ENCODE assay signal across 28 cellular contexts in the genomic region with DNA sequence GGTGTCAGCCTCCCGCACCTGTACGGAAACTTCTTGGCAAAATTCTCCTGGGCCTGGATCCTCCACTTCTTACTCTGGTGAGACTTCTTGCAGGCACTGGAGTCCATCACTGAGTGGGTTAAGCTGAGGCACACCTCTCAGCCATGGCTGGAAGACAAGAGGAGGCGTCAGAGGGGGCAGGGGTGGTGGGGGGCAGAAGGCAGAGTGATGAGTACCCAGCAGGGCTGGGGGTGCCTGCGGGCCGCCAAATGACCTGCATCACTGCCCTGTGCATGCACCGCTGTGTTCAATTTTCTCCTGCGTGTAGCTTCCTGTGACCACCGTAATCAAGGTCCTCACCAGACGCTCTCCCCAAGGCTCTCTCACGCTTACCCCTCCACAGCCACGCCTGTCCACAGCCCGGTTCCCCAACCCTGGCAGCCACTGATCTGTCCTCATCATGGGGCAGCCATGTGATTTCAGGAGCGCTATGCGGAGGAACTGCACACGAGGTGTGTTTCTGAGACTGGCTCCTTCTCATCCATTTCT. TPM values are rescaled to one million over a fixed set of nuclear protein-coding genes. Genes with fewer than 3 reads are reported as not detected.
A peak's percentile ranks its signal among the peaks of the same experiment; 100 is the strongest.
DNase-seq lines count a peak whose midpoint lies in the region; ATAC-seq, FAIRE-seq and TF ChIP-seq lines count a peak whose summit lies in the region.
"Had no signal": no experiment of that assay in that cellular context is flagged by ENCODE, and none has a peak within 500 bp of the region (broad histone marks: within the 10 kb centered on the region; RNA-seq: fewer than 3 reads in every experiment).

No MANE protein-coding gene starts in this region.

- H2BK12ac ChIP-seq in H1 (ENCODE audit: low read depth, low read length) = no peak overlapping the region
- peak overlapping the region; percentile 6 for H2BK12ac ChIP-seq in neuronal stem cell (ENCODE audit: low read length)

- POLR2A ChIA-PET in HepG2 (lab: Yijun Ruan, JAX) = interaction anchor here (1.3 to 1.5 kb wide), 2 partner anchors 28 to 30 kb away, joined by 3 read pairs; no protein-coding TSS in a partner anchor
- POLR2A ChIA-PET in H1 (lab: Charles Lee; ENCODE audit: partially characterized antibody) = interaction anchor here (1.9 kb wide), 1 partner anchor 10 kb away, joined by 5 read pairs; no protein-coding TSS in a partner anchor

- H2AFZ ChIP-seq in HepG2 (ENCODE audit: low read length) (no peak overlapping the region), H1 (ENCODE audit: low read length) (no peak overlapping the region), neuronal stem cell (ENCODE audit: low read length) (no peak overlapping the region)

- H2BK20ac ChIP-seq in H1 (ENCODE audit: low read length) = no peak overlapping the region

- H3K4me1 ChIP-seq in right lobe of liver (no peaks in the 10 kb centered on the region), HepG2 (ENCODE audit: insufficient read depth, low read length) (peaks cover 8% of the 10 kb centered on the region; the same call in 1 of the 2 replicates), H1 (replicated peaks in 1 of 4; ENCODE audit: control insufficient read depth in 3 of 4, insufficient read depth in 4 of 4, low read length in 3 of 4) (peaks cover 0 to 19% (median 10%) of the 10 kb centered on the region in 4 experiments; a peak in 6 of 7 replicates), neuronal stem cell (ENCODE audit: control insufficient read depth in 2 of 2, insufficient read depth in 1 of 2, low read depth in 1 of 2, low read length in 2 of 2) (peaks cover 12 to 24% of the 10 kb centered on the region in 2 donors), uterus (no peaks in the 10 kb centered on the region)

- H3K18ac ChIP-seq in H1 (ENCODE audit: extremely low read depth, low read length) (no peak overlapping the region), neuronal stem cell (ENCODE audit: low read length) (peak overlapping the region; percentile 55)

- H4K8ac ChIP-seq in H1 (ENCODE audit: extremely low read depth, insufficient read depth, low read length) (peak overlapping the region; percentile 57; the same call in 1 of the 2 replicates), neuronal stem cell (ENCODE audit: low read depth, low read length) (no peak overlapping the region)

- TF ChIP-seq POLR2A in right lobe of liver (IDR thresholded peaks at IDR 0.05) = no peak
- TF ChIP-seq POLR2A in HepG2 (IDR thresholded peaks at IDR 0.05; ENCODE audit: insufficient read depth in 1 of 2, low read depth in 2 of 2, low read length in 2 of 2) = no peak
- TF ChIP-seq POLR2A in H1 (IDR thresholded peaks at IDR 0.05; ENCODE audit: control extremely low read depth in 1 of 2, low read depth in 2 of 2, low read length in 2 of 2) = no peak
- no peak for TF ChIP-seq POLR2A in uterus (IDR thresholded peaks at IDR 0.05)

- H3K23ac ChIP-seq in H1 (ENCODE audit: insufficient read length) (no peak overlapping the region), neuronal stem cell (ENCODE audit: low read depth, low read length, poor library complexity) (peak overlapping the region; percentile 29)

- no peak overlapping the region for H3K14ac ChIP-seq in H1 (ENCODE audit: insufficient read length)
- peak overlapping the region; percentile 67 for H3K14ac ChIP-seq in neuronal stem cell (ENCODE audit: low read length)

- H3K27me3 ChIP-seq in right lobe of liver (no peaks in the 10 kb centered on the region), HepG2 (ENCODE audit: control insufficient read depth in 1 of 2, insufficient read depth in 2 of 2, low read length in 2 of 2) (peaks cover 7 to 39% of the 10 kb centered on the region in 2 experiments; a peak in 3 of 5 replicates), H1 (replicated peaks in 1 of 4; ENCODE audit: control insufficient read depth in 3 of 4, extremely low read depth in 1 of 4, insufficient read depth in 3 of 4, low read length in 3 of 4) (no peaks in the 10 kb centered on the region), neuronal stem cell (ENCODE audit: control insufficient read depth in 3 of 3, insufficient read depth in 3 of 3, low read depth in 1 of 3, low read length in 3 of 3) (peaks cover 0 to 7% (median 0%) of the 10 kb centered on the region in 3 experiments), uterus (no peaks in the 10 kb centered on the region)

- in situ Hi-C loops in HepG2 (cut with HindIII; ENCODE audit: extremely low pct_ligation_motif_present, low pct_unique_long_range_greater_than_20kb) = no loop called here

- TF ChIP-seq RAD21 in HepG2 (CRISPR knock-in tag; IDR thresholded peaks at IDR 0.05) = no peak
- TF ChIP-seq RAD21 in H1 (IDR thresholded peaks at IDR 0.05 in 1 of 2, conservative IDR thresholded peaks at IDR 0.05 in 1 of 2; ENCODE audit: low read depth in 2 of 2, low read length in 2 of 2) = no peak

- CTCF ChIA-PET in HepG2 (lab: Yijun Ruan, JAX; ENCODE audit: low intra/inter-chr PET ratio, low total read pairs) = no interaction called here
- CTCF ChIA-PET in H1 (lab: Charles Lee; ENCODE audit: partially characterized antibody) = interaction anchor here (0.6 to 2.9 kb wide), 6 partner anchors 10 to 990 kb away, joined by 3 to 12 read pairs (median 4); a partner anchor contains a TSS

- FAIRE-seq in HepG2 (lab: Jason Lieb, UNC) = no peak
- no peak for FAIRE-seq in H1 (lab: Jason Lieb, UNC)
- FAIRE-seq: astrocyte, endometrium, HTR-8/SVneo, islet of Langerhans, small intestine had no signal

- no peak overlapping the region for H4K5ac ChIP-seq in H1 (ENCODE audit: insufficient read length, low read depth, low read length)

- H3K79me2 ChIP-seq in HepG2 (ENCODE audit: insufficient read depth, low read length) = no peaks in the 10 kb centered on the region
- no peaks in the 10 kb centered on the region for H3K79me2 ChIP-seq in H1 (ENCODE audit: control insufficient read depth in 1 of 2, insufficient read depth in 2 of 2, low read length in 2 of 2)

- H3K4me3 ChIP-seq in right lobe of liver (no peak overlapping the region), HepG2 (replicated peaks in 1 of 3; ENCODE audit: insufficient read depth in 1 of 3, low read depth in 2 of 3, low read length in 3 of 3) (no peak overlapping the region), H1 (ENCODE audit: extremely low read depth in 1 of 4, insufficient read depth in 2 of 4, low read depth in 3 of 4, low read length in 4 of 4) (no peak overlapping the region), neuronal stem cell (ENCODE audit: low read length in 2 of 2) (no peak overlapping the region), uterus (no peak overlapping the region)
- H3K4me3 ChIP-seq: heart right ventricle had no signal

- no peaks in the 10 kb centered on the region for H4K20me1 ChIP-seq in HepG2 (ENCODE audit: insufficient read depth, low read length)
- H4K20me1 ChIP-seq in H1 (replicated peaks in 1 of 2; ENCODE audit: control insufficient read depth in 1 of 2, insufficient read depth in 2 of 2, low read length in 2 of 2) = peaks cover 0 to 5% of the 10 kb centered on the region in 2 experiments

- intact Hi-C loops in right lobe of liver (cut with DNase I) (no loop called here), HepG2 (cut with micrococcal nuclease; ENCODE audit: unreplicated experiment) (loop anchor here (10.0 kb wide), 2 partner anchors 59 to 921 kb away; no protein-coding TSS in a partner anchor), uterus (cut with DNase I; ENCODE audit: low total_unique reads) (no loop called here)

- peak in 2 of 3 donors; percentile 13 to 41 for DNase-seq in right lobe of liver
- no peak for DNase-seq in HepG2 (ENCODE audit: low spot score)
- no peak for DNase-seq in H1 (ENCODE audit: low read depth in 1 of 2, low spot score in 2 of 2)
- no peak for DNase-seq in neuronal stem cell (ENCODE audit: low spot score)
- peak; percentile 3 to 7 for DNase-seq in uterus
- no peak for DNase-seq in hypothalamus (lab: John Stamatoyannopoulos, UW)
- DNase-seq in NCI-H2029 (lab: John Stamatoyannopoulos, UW) = no peak
- DNase-seq: activated CD4-positive, CD25-positive, alpha-beta regulatory T cell treated with anti-CD3 and anti-CD28 coated beads, Interleukin-2, amount 50 U/mL, for 72 hours; activated naive CD4-positive, alpha-beta T cell treated with anti-CD3 and anti-CD28 coated beads, Interleukin-2, amount 10 ng/mL, durations not matched to agents 7 days and 5 days; CD4-positive, alpha-beta memory T cell; heart right ventricle; Kasumi-1; mammary epithelial cell; naive B cell; NCI-H1048; NK-92 treated with Interleukin-12 subunit alpha and Interleukin-12 subunit beta, amount 100 ng/mL, for 24 hours; RPMI8226; small intestine; stimulated activated CD4-positive, alpha-beta T cell treated with anti-CD3 and anti-CD28 coated beads, Interleukin-4, amount 100 ng/mL, for 4 hours had no signal

- no peak overlapping the region for H3K56ac ChIP-seq in H1 (replicated peaks; ENCODE audit: insufficient read length, low read depth, low read length)

- H3K4me2 ChIP-seq in HepG2 (ENCODE audit: low read depth, low read length) (no peak overlapping the region), H1 (ENCODE audit: insufficient read depth in 1 of 2, low read depth in 2 of 2, low read length in 2 of 2) (no peak overlapping the region), neuronal stem cell (ENCODE audit: insufficient read depth, low read length, poor library complexity, severe bottlenecking) (no peak overlapping the region)

- no TSS peak for BruUV-seq in HepG2 (replicated peaks; lab: Mats Ljungman, UMichigan)

- ATAC-seq in right lobe of liver (no peak), HepG2 (no peak), GM21723 (IDR thresholded peaks at IDR 0.05; ENCODE audit: unreplicated experiment) (no peak)

- no peaks in the 10 kb centered on the region for H3K9me3 ChIP-seq in right lobe of liver
- no peaks in the 10 kb centered on the region for H3K9me3 ChIP-seq in HepG2 (ENCODE audit: low read length)
- no peaks in the 10 kb centered on the region for H3K9me3 ChIP-seq in H1 (ENCODE audit: insufficient read depth in 2 of 2, low read depth in 1 of 2, low read length in 1 of 2)
- no peaks in the 10 kb centered on the region for H3K9me3 ChIP-seq in neuronal stem cell (replicated peaks in 1 of 2; ENCODE audit: control insufficient read depth in 2 of 2, insufficient read depth in 1 of 2, low read depth in 1 of 2, low read length in 2 of 2)
- no peaks in the 10 kb centered on the region for H3K9me3 ChIP-seq in uterus
- H3K9me3 ChIP-seq: heart right ventricle had no signal

- H4K91ac ChIP-seq in H1 (replicated peaks; ENCODE audit: insufficient read length, low read length) (no peak overlapping the region), neuronal stem cell (ENCODE audit: low read depth, low read length, poor library complexity) (no peak overlapping the region)

- H3K27ac ChIP-seq in right lobe of liver = no peak overlapping the region
- H3K27ac ChIP-seq in HepG2 (ENCODE audit: extremely low read length, insufficient read depth, low read length) = no peak overlapping the region
- H3K27ac ChIP-seq in H1 (ENCODE audit: low read depth, low read length) = no peak overlapping the region
- H3K27ac ChIP-seq in neuronal stem cell (replicated peaks; ENCODE audit: low read length) = no peak overlapping the region
- no peak overlapping the region for H3K27ac ChIP-seq in uterus
- H3K27ac ChIP-seq: heart right ventricle had no signal

- no peak for TF ChIP-seq CTCF in right lobe of liver (IDR thresholded peaks at IDR 0.05)
- TF ChIP-seq CTCF in HepG2 (CRISPR knock-in tag; IDR thresholded peaks at IDR 0.05) = no peak
- no peak for TF ChIP-seq CTCF in H1 (IDR thresholded peaks at IDR 0.05; ENCODE audit: control extremely low read depth in 1 of 3, insufficient read depth in 1 of 3, low read depth in 1 of 3, low read length in 3 of 3)
- no peak for TF ChIP-seq CTCF in uterus (IDR thresholded peaks at IDR 0.05)

- no peak overlapping the region for H2BK5ac ChIP-seq in H1 (ENCODE audit: low read depth, low read length)
- no peak overlapping the region for H2BK5ac ChIP-seq in neuronal stem cell (ENCODE audit: low read length)

- no peaks in the 10 kb centered on the region for H3K36me3 ChIP-seq in right lobe of liver
- no peaks in the 10 kb centered on the region for H3K36me3 ChIP-seq in HepG2 (replicated peaks in 1 of 2; ENCODE audit: control insufficient read depth in 1 of 2, insufficient read depth in 2 of 2, low read length in 2 of 2)
- H3K36me3 ChIP-seq in H1 (ENCODE audit: control insufficient read depth in 2 of 4, insufficient read depth in 4 of 4, low read length in 3 of 4) = no peaks in the 10 kb centered on the region; a peak in 1 of 8 replicates
- no peaks in the 10 kb centered on the region for H3K36me3 ChIP-seq in neuronal stem cell (replicated peaks in 1 of 2; ENCODE audit: control insufficient read depth in 2 of 2, insufficient read depth in 2 of 2, low read length in 2 of 2)
- H3K36me3 ChIP-seq in uterus = no peaks in the 10 kb centered on the region
- H3K36me3 ChIP-seq: heart right ventricle had no signal

- H2BK120ac ChIP-seq in H1 (replicated peaks; ENCODE audit: low read depth, low read length) (no peak overlapping the region), neuronal stem cell (ENCODE audit: low read depth, low read length) (no peak overlapping the region)

- peaks cover 7% of the 10 kb centered on the region; the same call in 1 of the 2 replicates for H3K23me2 ChIP-seq in H1 (ENCODE audit: low read depth, low read length)

- 71% methylated on average over 3 of the region's 15 CpGs for WGBS in right lobe of liver (ENCODE audit: insufficient coverage, low coverage, low lambda C conversion rate, missing lambda C conversion rate)
- WGBS in HepG2 (ENCODE audit: low lambda C conversion rate) = 48% methylated on average over 10 of the region's 15 CpGs
- WGBS in H1 (ENCODE audit: extremely low coverage in 1 of 2, insufficient coverage in 1 of 2, insufficient read length in 1 of 2, insufficient replicate concordance in 2 of 2, low coverage in 1 of 2, low lambda C conversion rate in 2 of 2, missing lambda C conversion rate in 1 of 2), 2 experiments = 98% methylated on average over 13 of the region's 15 CpGs; no CpG with 5 or more reads in 1 of the 2 experiments
- WGBS in neuronal stem cell (ENCODE audit: extremely low coverage in 2 of 2, insufficient read length in 2 of 2, insufficient replicate concordance in 1 of 2), 2 donors = no CpG with 5 or more reads among the region's 15 CpGs

- H2AK5ac ChIP-seq in H1 (ENCODE audit: low read depth, low read length) = no peak overlapping the region
- H2AK5ac ChIP-seq in neuronal stem cell (ENCODE audit: low read depth, low read length) = peak overlapping the region; percentile 61

- H3K9ac ChIP-seq in HepG2 (ENCODE audit: insufficient read depth, low read depth, low read length) (no peak overlapping the region), H1 (replicated peaks in 1 of 4; ENCODE audit: extremely low read depth in 1 of 4, low read depth in 3 of 4, low read length in 3 of 4) (no peak overlapping the region), neuronal stem cell (ENCODE audit: low read depth, low read length, poor library complexity) (no peak overlapping the region)

- TF ChIP-seq EP300 in HepG2 (IDR thresholded peaks at IDR 0.05; ENCODE audit: low read depth in 2 of 2, low read length in 2 of 2) (no peak), HepG2 (CRISPR knock-in tag; IDR thresholded peaks at IDR 0.05; ENCODE audit: borderline replicate concordance) (no peak), H1 (IDR thresholded peaks at IDR 0.05; ENCODE audit: borderline replicate concordance in 1 of 2, low read depth in 2 of 2, low read length in 2 of 2) (no peak)

- H2BK15ac ChIP-seq in H1 (ENCODE audit: low read length) = no peak overlapping the region; the same call in 1 of the 2 replicates
- H2BK15ac ChIP-seq in neuronal stem cell (ENCODE audit: low read length) = no peak overlapping the region

- H3K4ac ChIP-seq in H1 (replicated peaks; ENCODE audit: insufficient read length, low read depth, low read length) (peak overlapping the region; percentile 20), neuronal stem cell (ENCODE audit: low read length) (no peak overlapping the region)

- H3K79me1 ChIP-seq in H1 (ENCODE audit: low read depth, low read length) (no peaks in the 10 kb centered on the region), neuronal stem cell (ENCODE audit: low read depth, low read length) (peaks cover 5% of the 10 kb centered on the region)

RNA-seq across cellular contexts. Expression of a gene that starts 5.4 kb away (rescaled TPM):
- total RNA-seq in right lobe of liver (not detected), HepG2 (2016; rRNA removed; fragmentation: Illumina TruSeq; extraction: Trizol) (not detected in 2 replicates), uterus (not detected)
- total RNA-seq in HepG2 (2016; cell fraction: cytosol; rRNA removed; fragmentation: Illumina TruSeq; extraction: Trizol; ENCODE audit: low read depth) = not detected in 2 replicates
- not detected in 2 replicates for total RNA-seq in HepG2 (2016; cell fraction: insoluble cytoplasmic fraction; rRNA removed; fragmentation: Illumina TruSeq; extraction: Trizol)
- total RNA-seq in HepG2 (2016; cell fraction: membrane; rRNA removed; fragmentation: Illumina TruSeq; extraction: Trizol) = not detected in 2 replicates
- total RNA-seq in HepG2 (2016; cell fraction: nucleus; rRNA removed; fragmentation: Illumina TruSeq; extraction: Trizol) = not detected in 2 replicates
- polyA plus RNA-seq in HepG2 (2011; rRNA removed) (not detected in 2 replicates), H1 (2011; rRNA removed) (not detected in 2 replicates)
- not detected in 2 replicates for polyA plus RNA-seq in HepG2 (2011; cell fraction: cytosol; rRNA removed)
- polyA plus RNA-seq in HepG2 (2011; cell fraction: nucleus; rRNA removed) = not detected in 2 replicates
- 0.15 and 0.17 TPM in 2 replicates for polyA plus RNA-seq in HepG2 (2012)
- polyA plus RNA-seq in HepG2 (2016; cell fraction: cytosol; fragmentation: Illumina TruSeq; extraction: Trizol; ENCODE audit: low read depth) = not detected in 2 replicates
- polyA plus RNA-seq in HepG2 (2016; cell fraction: insoluble cytoplasmic fraction; fragmentation: Illumina TruSeq; extraction: Trizol; ENCODE audit: low read depth) = not detected in 2 replicates
- polyA plus RNA-seq in HepG2 (2016; cell fraction: membrane; fragmentation: Illumina TruSeq; extraction: Trizol; ENCODE audit: low read depth) = not detected in 2 replicates
- not detected in 2 replicates for polyA plus RNA-seq in HepG2 (2016; cell fraction: nucleus; fragmentation: Illumina TruSeq; extraction: Trizol; ENCODE audit: insufficient read depth, low read depth)
- not detected in 2 replicates for polyA minus RNA-seq in HepG2 (2011; rRNA and poly(A)+ RNA removed; ENCODE audit: low replicate concordance)
- not detected in 2 replicates for polyA minus RNA-seq in HepG2 (2011; cell fraction: cytosol; rRNA and poly(A)+ RNA removed)
- not detected in 2 replicates for polyA minus RNA-seq in HepG2 (2011; cell fraction: nucleus; rRNA and poly(A)+ RNA removed)
- total RNA-seq in H1 (2021; fragmentation: NEBNext Ultra II Directional; extraction: Animal tissue kit (Norgen Biotek cat#: 25700)) = not detected in 2 replicates
- polyA plus RNA-seq in H1 (2011; cell fraction: cytosol; rRNA removed) = not detected
- not detected for polyA plus RNA-seq in H1 (2011; cell fraction: nucleus; rRNA removed)
- not detected in 4 replicates for polyA plus RNA-seq in H1 (2012, experiment 1 of 2)
- not detected for polyA plus RNA-seq in H1 (2012, experiment 2 of 2)
- polyA plus RNA-seq in H1 (2013, experiment 1 of 2) = not detected
- polyA plus RNA-seq in H1 (2013, experiment 2 of 2) = not detected
- not detected in 2 replicates for polyA minus RNA-seq in H1 (2011; rRNA and poly(A)+ RNA removed)
- not detected for polyA minus RNA-seq in H1 (2011; cell fraction: cytosol; rRNA and poly(A)+ RNA removed)
- polyA minus RNA-seq in H1 (2011; cell fraction: nucleus; rRNA and poly(A)+ RNA removed) = not detected
- 0.03 TPM for polyA plus RNA-seq in neuronal stem cell (2013, experiment 1 of 2)
- not detected for polyA plus RNA-seq in neuronal stem cell (2013, experiment 2 of 2)
- total RNA-seq: astrocyte; CD4-positive, alpha-beta memory T cell; mammary epithelial cell; NCI-H460; temporal lobe had no signal
- polyA plus RNA-seq: CD4-positive, alpha-beta memory T cell; heart right ventricle; mammary epithelial cell; small intestine had no signal

RNA-seq across cellular contexts. Expression of a gene that starts 29.4 kb away (rescaled TPM):
- total RNA-seq in right lobe of liver = 10 to 100 TPM; 23.5 to 48.9 (median 28.2) TPM
- total RNA-seq in HepG2 (2016; rRNA removed; fragmentation: Illumina TruSeq; extraction: Trizol) = 16.1 and 43.1 TPM in 2 replicates
- 8.0 and 11.1 TPM in 2 replicates for total RNA-seq in HepG2 (2016; cell fraction: cytosol; rRNA removed; fragmentation: Illumina TruSeq; extraction: Trizol; ENCODE audit: low read depth)
- total RNA-seq in HepG2 (2016; cell fraction: insoluble cytoplasmic fraction; rRNA removed; fragmentation: Illumina TruSeq; extraction: Trizol) = 15.2 and 40.9 TPM in 2 replicates
- 18.0 and 22.7 TPM in 2 replicates for total RNA-seq in HepG2 (2016; cell fraction: membrane; rRNA removed; fragmentation: Illumina TruSeq; extraction: Trizol)
- total RNA-seq in HepG2 (2016; cell fraction: nucleus; rRNA removed; fragmentation: Illumina TruSeq; extraction: Trizol) = 29.6 and 33.9 TPM in 2 replicates
- polyA plus RNA-seq in HepG2 (2011; rRNA removed) = 32.0 and 50.7 TPM in 2 replicates
- 31.3 and 65.1 TPM in 2 replicates for polyA plus RNA-seq in HepG2 (2011; cell fraction: cytosol; rRNA removed)
- polyA plus RNA-seq in HepG2 (2011; cell fraction: nucleus; rRNA removed) = 65.1 and 66.5 TPM in 2 replicates
- polyA plus RNA-seq in HepG2 (2012) = 30.3 and 44.6 TPM in 2 replicates
- 10.6 and 12.9 TPM in 2 replicates for polyA plus RNA-seq in HepG2 (2016; cell fraction: cytosol; fragmentation: Illumina TruSeq; extraction: Trizol; ENCODE audit: low read depth)
- 21.1 and 21.2 TPM in 2 replicates for polyA plus RNA-seq in HepG2 (2016; cell fraction: insoluble cytoplasmic fraction; fragmentation: Illumina TruSeq; extraction: Trizol; ENCODE audit: low read depth)
- 18.9 and 20.1 TPM in 2 replicates for polyA plus RNA-seq in HepG2 (2016; cell fraction: membrane; fragmentation: Illumina TruSeq; extraction: Trizol; ENCODE audit: low read depth)
- 72.0 and 85.3 TPM in 2 replicates for polyA plus RNA-seq in HepG2 (2016; cell fraction: nucleus; fragmentation: Illumina TruSeq; extraction: Trizol; ENCODE audit: insufficient read depth, low read depth)
- polyA minus RNA-seq in HepG2 (2011; rRNA and poly(A)+ RNA removed; ENCODE audit: low replicate concordance) = 47.2 TPM in 1 of 2 replicates, not detected in the other
- 30.8 and 35.4 TPM in 2 replicates for polyA minus RNA-seq in HepG2 (2011; cell fraction: cytosol; rRNA and poly(A)+ RNA removed)
- 5.7 and 6.3 TPM in 2 replicates for polyA minus RNA-seq in HepG2 (2011; cell fraction: nucleus; rRNA and poly(A)+ RNA removed)
- total RNA-seq in H1 (2021; fragmentation: NEBNext Ultra II Directional; extraction: Animal tissue kit (Norgen Biotek cat#: 25700)) = 5.4 and 5.9 TPM in 2 replicates
- 11.7 and 15.6 TPM in 2 replicates for polyA plus RNA-seq in H1 (2011; rRNA removed)
- 7.5 TPM for polyA plus RNA-seq in H1 (2011; cell fraction: cytosol; rRNA removed)
- 7.6 TPM for polyA plus RNA-seq in H1 (2011; cell fraction: nucleus; rRNA removed)
- polyA plus RNA-seq in H1 (2012, experiment 1 of 2) = 2.1 to 6.2 TPM (median 5.1 TPM) in 4 replicates
- 5.3 TPM for polyA plus RNA-seq in H1 (2012, experiment 2 of 2)
- polyA plus RNA-seq in H1 (2013, experiment 1 of 2) = 9.0 TPM
- 9.3 TPM for polyA plus RNA-seq in H1 (2013, experiment 2 of 2)
- 0.22 and 0.57 TPM in 2 replicates for polyA minus RNA-seq in H1 (2011; rRNA and poly(A)+ RNA removed)
- 4.1 TPM for polyA minus RNA-seq in H1 (2011; cell fraction: cytosol; rRNA and poly(A)+ RNA removed)
- polyA minus RNA-seq in H1 (2011; cell fraction: nucleus; rRNA and poly(A)+ RNA removed) = 2.8 TPM
- 1.4 TPM for polyA plus RNA-seq in neuronal stem cell (2013, experiment 1 of 2)
- 1.6 TPM for polyA plus RNA-seq in neuronal stem cell (2013, experiment 2 of 2)
- under 1 TPM in 2 of 4 donors, not detected in 2; 0.24 to 0.62 TPM for total RNA-seq in uterus
- total RNA-seq: astrocyte, cerebellum, mammary epithelial cell, NCI-H460, temporal lobe had no signal
- polyA plus RNA-seq: CD4-positive, alpha-beta memory T cell; mammary epithelial cell had no signal

RNA-seq across cellular contexts. Expression of a gene that starts 35.8 kb away (rescaled TPM):
- total RNA-seq in right lobe of liver (100 to 1,000 TPM in 1 of 6 experiments, 10 to 100 TPM in 5; 15.1 to 101 (median 55.8) TPM), HepG2 (2016; rRNA removed; fragmentation: Illumina TruSeq; extraction: Trizol) (0.71 and 0.74 TPM in 2 replicates), uterus (under 1 TPM in 1 of 4 donors, not detected in 3; 0.07 TPM)
- 0.09 TPM in 1 of 2 replicates, not detected in the other for total RNA-seq in HepG2 (2016; cell fraction: cytosol; rRNA removed; fragmentation: Illumina TruSeq; extraction: Trizol; ENCODE audit: low read depth)
- 0.39 and 0.97 TPM in 2 replicates for total RNA-seq in HepG2 (2016; cell fraction: insoluble cytoplasmic fraction; rRNA removed; fragmentation: Illumina TruSeq; extraction: Trizol)
- total RNA-seq in HepG2 (2016; cell fraction: membrane; rRNA removed; fragmentation: Illumina TruSeq; extraction: Trizol) = 0.24 and 0.25 TPM in 2 replicates
- 0.69 and 0.87 TPM in 2 replicates for total RNA-seq in HepG2 (2016; cell fraction: nucleus; rRNA removed; fragmentation: Illumina TruSeq; extraction: Trizol)
- polyA plus RNA-seq in HepG2 (2011; rRNA removed) (1.3 and 2.0 TPM in 2 replicates), H1 (2011; rRNA removed) (0.03 and 0.09 TPM in 2 replicates)
- polyA plus RNA-seq in HepG2 (2011; cell fraction: cytosol; rRNA removed) = 0.65 and 0.95 TPM in 2 replicates
- 6.6 and 8.2 TPM in 2 replicates for polyA plus RNA-seq in HepG2 (2011; cell fraction: nucleus; rRNA removed)
- polyA plus RNA-seq in HepG2 (2012) = 1.1 and 2.5 TPM in 2 replicates
- 0.12 and 0.17 TPM in 2 replicates for polyA plus RNA-seq in HepG2 (2016; cell fraction: cytosol; fragmentation: Illumina TruSeq; extraction: Trizol; ENCODE audit: low read depth)
- 0.78 and 0.88 TPM in 2 replicates for polyA plus RNA-seq in HepG2 (2016; cell fraction: insoluble cytoplasmic fraction; fragmentation: Illumina TruSeq; extraction: Trizol; ENCODE audit: low read depth)
- 0.21 and 0.22 TPM in 2 replicates for polyA plus RNA-seq in HepG2 (2016; cell fraction: membrane; fragmentation: Illumina TruSeq; extraction: Trizol; ENCODE audit: low read depth)
- 2.7 and 2.8 TPM in 2 replicates for polyA plus RNA-seq in HepG2 (2016; cell fraction: nucleus; fragmentation: Illumina TruSeq; extraction: Trizol; ENCODE audit: insufficient read depth, low read depth)
- polyA minus RNA-seq in HepG2 (2011; rRNA and poly(A)+ RNA removed; ENCODE audit: low replicate concordance) = 2.2 TPM in 1 of 2 replicates, not detected in the other
- polyA minus RNA-seq in HepG2 (2011; cell fraction: cytosol; rRNA and poly(A)+ RNA removed) = 0.53 and 0.59 TPM in 2 replicates
- polyA minus RNA-seq in HepG2 (2011; cell fraction: nucleus; rRNA and poly(A)+ RNA removed) = 0.75 and 1.2 TPM in 2 replicates
- total RNA-seq in H1 (2021; fragmentation: NEBNext Ultra II Directional; extraction: Animal tissue kit (Norgen Biotek cat#: 25700)) = not detected in 2 replicates
- polyA plus RNA-seq in H1 (2011; cell fraction: cytosol; rRNA removed) = 0.05 TPM
- polyA plus RNA-seq in H1 (2011; cell fraction: nucleus; rRNA removed) = 0.10 TPM
- 0.05 TPM in 2 of 4 replicates, not detected in the others for polyA plus RNA-seq in H1 (2012, experiment 1 of 2)
- not detected for polyA plus RNA-seq in H1 (2012, experiment 2 of 2)
- polyA plus RNA-seq in H1 (2013, experiment 1 of 2) = not detected
- polyA plus RNA-seq in H1 (2013, experiment 2 of 2) = 0.04 TPM
- polyA minus RNA-seq in H1 (2011; rRNA and poly(A)+ RNA removed) = 0.05 TPM in 1 of 2 replicates, not detected in the other
- not detected for polyA minus RNA-seq in H1 (2011; cell fraction: cytosol; rRNA and poly(A)+ RNA removed)
- not detected for polyA minus RNA-seq in H1 (2011; cell fraction: nucleus; rRNA and poly(A)+ RNA removed)
- not detected for polyA plus RNA-seq in neuronal stem cell (2013, experiment 1 of 2)
- 0.03 TPM for polyA plus RNA-seq in neuronal stem cell (2013, experiment 2 of 2)
- total RNA-seq: astrocyte; CD4-positive, alpha-beta memory T cell; heart right ventricle; mammary epithelial cell; NCI-H460; progenitor cell of endocrine pancreas; temporal lobe had no signal
- polyA plus RNA-seq: CD4-positive, alpha-beta memory T cell; mammary epithelial cell had no signal

Comparison
In these comparisons a context has a peak if more than half of its experiments do, and no peak if none do; other contexts are left out.
1. DNase-seq: peak in right lobe of liver (2 of 3) and uterus (2 of 2); none in HepG2 (single experiment), H1 (0 of 2), neuronal stem cell (single experiment), hypothalamus (0 of 51) and NCI-H2029 (single experiment).
2. RNA of a gene that starts 35.8 kb away (total RNA-seq): 15.1 to 101 TPM in right lobe of liver; 0.09 to 0.97 TPM in HepG2, 0.07 TPM in uterus and not detected in H1; every median in the first group is over 4 times any median in the second.